In the genomic region with DNA sequence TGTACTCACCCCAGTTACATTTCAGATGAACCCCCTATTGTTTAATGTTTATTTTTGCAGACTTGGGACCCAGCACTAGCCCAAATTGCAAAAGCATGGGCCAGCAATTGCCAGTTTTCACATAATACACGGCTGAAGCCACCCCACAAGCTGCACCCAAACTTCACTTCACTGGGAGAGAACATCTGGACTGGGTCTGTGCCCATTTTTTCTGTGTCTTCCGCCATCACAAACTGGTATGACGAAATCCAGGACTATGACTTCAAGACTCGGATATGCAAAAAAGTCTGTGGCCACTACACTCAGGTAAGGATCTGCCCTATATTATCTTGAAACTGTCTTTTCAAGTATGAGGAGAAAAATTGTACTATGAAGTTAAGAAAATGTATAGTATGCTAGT, we compare ENCODE assay signal across 9 cellular contexts. TPM values are rescaled to one million over a fixed set of nuclear protein-coding genes. Genes with fewer than 3 reads are reported as not detected.
DNase-seq lines count a peak whose midpoint lies in the region; ATAC-seq and TF ChIP-seq lines count a peak whose summit lies in the region.
"Had no signal": no experiment of that assay in that cellular context is flagged by ENCODE, and none has a peak within 500 bp of the region (broad histone marks: within the 10 kb centered on the region; RNA-seq: fewer than 3 reads in every experiment).

No MANE protein-coding gene starts in this region.

- H3K36me3 ChIP-seq in A673 (ENCODE audit: insufficient read depth, low read length, poor library complexity, severe bottlenecking) (no peaks in the 10 kb centered on the region), lower lobe of right lung (no peaks in the 10 kb centered on the region)

- peaks cover 62% of the 10 kb centered on the region for H3K4me1 Mint-ChIP-seq in activated naive CD8-positive, alpha-beta T cell treated with anti-CD3 and anti-CD28 coated beads, Interleukin-2, amount 10 ng/mL, durations not matched to agents 7 days and 5 days

- POLR2A ChIA-PET in A673 (lab: Charles Lee; ENCODE audit: low non-redundant PET), result no interaction called here
- POLR2A ChIA-PET in activated naive CD8-positive, alpha-beta T cell treated with anti-CD3 and anti-CD28 coated beads, Interleukin-2, amount 10 ng/mL, durations not matched to agents 7 days and 5 days (lab: Charles Lee), result interaction anchor here (1.2 to 2.8 kb wide), 3 partner anchors 44 to 152 kb away, joined by 4 to 28 read pairs (median 4); a partner anchor contains a TSS

- H3K27ac ChIP-seq in A673 (ENCODE audit: low read depth, low read length, poor library complexity, severe bottlenecking) (peak overlapping the region; percentile 65), lower lobe of right lung (peak overlapping the region; percentile 82)

- peaks cover 2% of the 10 kb centered on the region for H3K36me3 Mint-ChIP-seq in activated naive CD8-positive, alpha-beta T cell treated with anti-CD3 and anti-CD28 coated beads, Interleukin-2, amount 10 ng/mL, durations not matched to agents 7 days and 5 days

- CTCF ChIA-PET in A673 (lab: Charles Lee), result no interaction called here

- H3K9me3 ChIP-seq in A673 (ENCODE audit: low read depth, low read length, poor library complexity, severe bottlenecking) (no peaks in the 10 kb centered on the region), lower lobe of right lung (no peaks in the 10 kb centered on the region)

- no TSS peak for BruUV-seq in A673 (replicated peaks; lab: Mats Ljungman, UMichigan)

- DNase-seq in A673 (ENCODE audit: low spot score), result no peak
- peak; percentile 63 for DNase-seq in H4 (ENCODE audit: low spot score)
- DNase-seq in activated naive CD8-positive, alpha-beta T cell treated with anti-CD3 and anti-CD28 coated beads, Interleukin-2, amount 10 ng/mL, durations not matched to agents 7 days and 5 days, result no peak
- no peak for DNase-seq in lower lobe of right lung
- no peak for DNase-seq in cerebellar nuclear complex (lab: John Stamatoyannopoulos, UW)
- no peak for DNase-seq in amygdala (lab: John Stamatoyannopoulos, UW)
- DNase-seq: NCI-H1694 treated with DMSO at 0.1 percent for 48 hours had no signal

- no peaks in the 10 kb centered on the region for H3K9me3 Mint-ChIP-seq in activated naive CD8-positive, alpha-beta T cell treated with anti-CD3 and anti-CD28 coated beads, Interleukin-2, amount 10 ng/mL, durations not matched to agents 7 days and 5 days

- ATAC-seq in activated naive CD8-positive, alpha-beta T cell treated with anti-CD3 and anti-CD28 coated beads, Interleukin-2, amount 10 ng/mL, durations not matched to agents 7 days and 5 days (ENCODE audit: low read depth), result no peak
- ATAC-seq in lower lobe of right lung (no peak), HG03045 (IDR thresholded peaks at IDR 0.05; ENCODE audit: unreplicated experiment) (no peak), HG03378 (IDR thresholded peaks at IDR 0.05; ENCODE audit: unreplicated experiment) (no peak)

- H3K27ac Mint-ChIP-seq in activated naive CD8-positive, alpha-beta T cell treated with anti-CD3 and anti-CD28 coated beads, Interleukin-2, amount 10 ng/mL, durations not matched to agents 7 days and 5 days, result peak overlapping the region; percentile 99

- peak overlapping the region; percentile 88 for H3K4me3 Mint-ChIP-seq in activated naive CD8-positive, alpha-beta T cell treated with anti-CD3 and anti-CD28 coated beads, Interleukin-2, amount 10 ng/mL, durations not matched to agents 7 days and 5 days

- H3K27me3 Mint-ChIP-seq in activated naive CD8-positive, alpha-beta T cell treated with anti-CD3 and anti-CD28 coated beads, Interleukin-2, amount 10 ng/mL, durations not matched to agents 7 days and 5 days, result no peaks in the 10 kb centered on the region

- H3K27me3 ChIP-seq in A673 (replicated peaks; ENCODE audit: insufficient read depth, low read depth, low read length, poor library complexity) (no peaks in the 10 kb centered on the region), lower lobe of right lung (ENCODE audit: low read depth) (no peaks in the 10 kb centered on the region)

- H3K4me1 ChIP-seq in A673 (ENCODE audit: insufficient read depth, low read length, poor library complexity, severe bottlenecking) (peaks cover 28% of the 10 kb centered on the region), lower lobe of right lung (peaks cover 43% of the 10 kb centered on the region)

- intact Hi-C loops in A673 (cut with micrococcal nuclease; ENCODE audit: unreplicated experiment) (loop anchor here (5.0 to 10.0 kb wide), 3 partner anchors 89 to 797 kb away; a partner anchor contains a TSS), lower lobe of right lung (cut with DNase I) (no loop called here)

- peak overlapping the region; percentile 28 for H3K4me3 ChIP-seq in A673 (ENCODE audit: low read depth, low read length, poor library complexity, severe bottlenecking)
- peak overlapping the region; percentile 48 for H3K4me3 ChIP-seq in lower lobe of right lung

- no peak for TF ChIP-seq CTCF in A673 (conservative IDR thresholded peaks at IDR 0.05; ENCODE audit: low read depth, low read length)
- no peak for TF ChIP-seq CTCF in lower lobe of right lung (IDR thresholded peaks at IDR 0.05)

RNA-seq across cellular contexts. Expression of a gene that starts 1.2 kb away (rescaled TPM):
- total RNA-seq in A673 (2021), result 11.3 and 19.7 TPM in 2 replicates
- total RNA-seq in H4 (2014; rRNA removed; shearing (Covaris generic)), result 39.9 and 42.0 TPM in 2 replicates
- 10 to 100 TPM; 57.9 to 63.3 TPM for total RNA-seq in activated naive CD8-positive, alpha-beta T cell treated with anti-CD3 and anti-CD28 coated beads, Interleukin-2, amount 10 ng/mL, durations not matched to agents 7 days and 5 days
- total RNA-seq in lower lobe of right lung, result 52.0 TPM

RNA-seq across cellular contexts. Expression of a gene that starts 29.6 kb away (rescaled TPM):
- 75.3 and 85.9 TPM in 2 replicates for total RNA-seq in A673 (2021)
- total RNA-seq in H4 (2014; rRNA removed; shearing (Covaris generic)), result 49.2 and 76.8 TPM in 2 replicates
- 10 to 100 TPM; 59.1 to 70.6 TPM for total RNA-seq in activated naive CD8-positive, alpha-beta T cell treated with anti-CD3 and anti-CD28 coated beads, Interleukin-2, amount 10 ng/mL, durations not matched to agents 7 days and 5 days
- 39.8 TPM for total RNA-seq in lower lobe of right lung
